ENCODE assay signal across 8 cellular contexts in genomic region chr1:9239622-9240401, GRCh38. TPM values are rescaled to one million over a fixed set of nuclear protein-coding genes. Genes with fewer than 3 reads are reported as not detected.
DNase-seq lines count a peak whose midpoint lies in the region; ATAC-seq, FAIRE-seq and TF ChIP-seq lines count a peak whose summit lies in the region.

No MANE protein-coding gene starts in this region.

- H3K9me3 ChIP-seq in SJSA1 (replicated peaks) (no peaks in the 10 kb centered on the region), astrocyte (ENCODE audit: insufficient read depth, low read depth, low read length) (no peaks in the 10 kb centered on the region), right lobe of liver (no peaks in the 10 kb centered on the region)

- WGBS in right lobe of liver (ENCODE audit: insufficient coverage, low coverage, low lambda C conversion rate, missing lambda C conversion rate), result 16% methylated on average over 15 of the region's 16 CpGs

- H3K4me1 ChIP-seq in SJSA1 (replicated peaks), result peaks cover 25% of the 10 kb centered on the region
- peaks cover 27% of the 10 kb centered on the region for H3K4me1 ChIP-seq in astrocyte (ENCODE audit: insufficient read depth, low read length)
- H3K4me1 ChIP-seq in right lobe of liver, result peaks cover 0 to 58% (median 25%) of the 10 kb centered on the region in 4 donors

- no peak for FAIRE-seq in astrocyte (lab: Jason Lieb, UNC)

- H3K9me3 Mint-ChIP-seq in astrocyte (ENCODE audit: unreplicated experiment), result no peaks in the 10 kb centered on the region

- peak; percentile 96 for TF ChIP-seq POLR2A in right lobe of liver (IDR thresholded peaks at IDR 0.05)

- peak overlapping the region; percentile 58 for H3K27ac Mint-ChIP-seq in astrocyte (ENCODE audit: unreplicated experiment)

- peak; percentile 56 for ATAC-seq in GM21447 (IDR thresholded peaks at IDR 0.05; ENCODE audit: unreplicated experiment)
- ATAC-seq in right lobe of liver, result peak; percentile 36 to 65 (median 58)
- no peak for ATAC-seq in HG03521 (IDR thresholded peaks at IDR 0.05; ENCODE audit: unreplicated experiment)

- peak overlapping the region; percentile 72 for H3K4me2 ChIP-seq in astrocyte (ENCODE audit: low read length)

- TF ChIP-seq CTCF in astrocyte (IDR thresholded peaks at IDR 0.05; ENCODE audit: insufficient read depth, low read depth, low read length) (no peak), right lobe of liver (IDR thresholded peaks at IDR 0.05) (no peak)

- no peak overlapping the region for H3K4me3 Mint-ChIP-seq in astrocyte (ENCODE audit: unreplicated experiment)

- H3K27ac ChIP-seq in SJSA1 (peak overlapping the region; percentile 49), astrocyte (ENCODE audit: low read depth, low read length) (peak overlapping the region; percentile 79), right lobe of liver (peak overlapping the region; percentile 95 to 99 (median 96))

- H3K27me3 ChIP-seq in SJSA1 (replicated peaks) (no peaks in the 10 kb centered on the region), astrocyte (ENCODE audit: insufficient read depth, low read length) (no peaks in the 10 kb centered on the region), right lobe of liver (no peaks in the 10 kb centered on the region)

- peaks cover 9% of the 10 kb centered on the region for H3K27me3 Mint-ChIP-seq in astrocyte (ENCODE audit: low read depth, unreplicated experiment)

- H3K4me1 Mint-ChIP-seq in astrocyte (ENCODE audit: low read depth, unreplicated experiment), result peaks cover 28% of the 10 kb centered on the region

- H3K79me2 ChIP-seq in astrocyte (ENCODE audit: insufficient read depth, low read length), result peaks cover 55% of the 10 kb centered on the region

- H3K36me3 ChIP-seq in SJSA1, result peaks cover 6% of the 10 kb centered on the region; the same call in 1 of the 2 replicates
- H3K36me3 ChIP-seq in astrocyte (ENCODE audit: insufficient read depth, low read length), result no peaks in the 10 kb centered on the region
- H3K36me3 ChIP-seq in right lobe of liver, result peaks cover 0 to 6% (median 0%) of the 10 kb centered on the region in 4 donors

- no peak overlapping the region for H3K4me3 ChIP-seq in SJSA1
- H3K4me3 ChIP-seq in astrocyte (ENCODE audit: insufficient read depth, low read depth, low read length), result no peak overlapping the region
- H3K4me3 ChIP-seq in right lobe of liver, result peak overlapping the region; percentile 54 to 63 (median 58)

- intact Hi-C loops in right lobe of liver (cut with DNase I), result no loop called here

- peak overlapping the region; percentile 65 for H3K9ac ChIP-seq in astrocyte (ENCODE audit: low read length)

- H4K20me1 ChIP-seq in astrocyte (ENCODE audit: insufficient read depth, low read length), result peaks cover 23% of the 10 kb centered on the region

- peaks cover 11% of the 10 kb centered on the region for H3K36me3 Mint-ChIP-seq in astrocyte (ENCODE audit: low read depth, unreplicated experiment)

- H2AFZ ChIP-seq in astrocyte (ENCODE audit: low read depth, low read length), result no peak overlapping the region

- peak; percentile 61 to 66 for DNase-seq in SJSA1 (ENCODE audit: low read depth in 1 of 2, low spot score in 2 of 2)
- DNase-seq in astrocyte (ENCODE audit: low read depth), result peak; percentile 87
- peak; percentile 75 to 86 (median 81) for DNase-seq in right lobe of liver
- peak; percentile 4 to 8 for DNase-seq in stimulated activated CD8-positive, alpha-beta memory T cell treated with anti-CD3 and anti-CD28 coated beads, Interleukin-4, amount 100 ng/mL, for 4 hours (ENCODE audit: low read depth in 2 of 2, low spot score in 1 of 2)
- no peak for DNase-seq in DMS 273 treated with DMSO at 0.1 percent for 48 hours (lab: John Stamatoyannopoulos, UW)
- DNase-seq in effector CD4-positive, alpha-beta T cell, result no peak

RNA-seq across cellular contexts. Expression of gene H6PD, which starts 5.2 kb away (rescaled TPM):
- 12.2 and 12.6 TPM in 2 replicates for total RNA-seq in SJSA1 (2014; rRNA removed; shearing (Covaris generic))
- total RNA-seq in astrocyte, result 13.9 and 18.9 TPM in 2 replicates
- 100 to 1,000 TPM; 102 to 158 (median 120) TPM for total RNA-seq in right lobe of liver

RNA-seq across cellular contexts. Expression of gene SPSB1, which starts 52.9 kb away (rescaled TPM):
- total RNA-seq in SJSA1 (2014; rRNA removed; shearing (Covaris generic)), result 16.2 and 24.4 TPM in 2 replicates
- total RNA-seq in astrocyte (53.5 and 56.7 TPM in 2 replicates), right lobe of liver (100 to 1,000 TPM in 1 of 6 experiments, 10 to 100 TPM in 4, 1 to 10 TPM in 1; 7.7 to 121 (median 37.0) TPM)

Comparison
In these comparisons a context has a peak if more than half of its experiments do, and no peak if none do; other contexts are left out.
1. DNase-seq: peak in SJSA1 (2 of 2), astrocyte (single experiment), right lobe of liver (3 of 3) and stimulated activated CD8-positive, alpha-beta memory T cell treated with anti-CD3 and anti-CD28 coated beads, Interleukin-4, amount 100 ng/mL, for 4 hours (2 of 2); none in DMS 273 treated with DMSO at 0.1 percent for 48 hours (single experiment) and effector CD4-positive, alpha-beta T cell (single experiment).
2. H3K4me3 ChIP-seq: peak in right lobe of liver (3 of 3); none in SJSA1 (single experiment) and astrocyte (single experiment).
3. Peak in every context shown above with its lines, with median percentiles within 50 percentile points of each other: H3K27ac ChIP-seq.